ENCODE assay signal across 18 cellular contexts in genomic region chr10:129495697-129496096, GRCh38.
"Had no signal": no experiment of that assay in that cellular context is flagged by ENCODE, and none has a peak within 500 bp of the region (broad histone marks: within the 10 kb centered on the region; RNA-seq: fewer than 3 reads in every experiment).

No MANE protein-coding gene starts in this region.

- H3K4me2 ChIP-seq: hepatocyte had no signal

- DNase-seq: activated CD4-positive, alpha-beta T cell treated with anti-CD3 and anti-CD28 coated beads, Interleukin-2, amount 10 ng/mL, durations not matched to agents 24 days and 14 days; activated CD8-positive, alpha-beta T cell treated with anti-CD3 and anti-CD28 coated beads, Interleukin-2, amount 10 ng/mL, durations not matched to agents 7 days and 5 days; activated naive CD4-positive, alpha-beta T cell treated with Interleukin-2 at 50 U/mL for 16 hours; activated naive CD8-positive, alpha-beta T cell treated with anti-CD3 and anti-CD28 coated beads, Interleukin-2, amount 10 ng/mL, durations not matched to agents 7 days and 5 days; activated T-cell treated with anti-CD3 and anti-CD28 coated beads, Interleukin-2, amount 50 U/mL, for 24 hours; caudate nucleus; mammary epithelial cell; mucosa of descending colon; natural killer cell; nucleus accumbens; posterior cingulate gyrus; small intestine; stimulated activated CD4-positive, alpha-beta T cell treated with anti-CD3 and anti-CD28 coated beads, Interleukin-4, amount 100 ng/mL, for 4 hours; T1000 had no signal

- H2AFZ ChIP-seq: hepatocyte had no signal

- H3K27ac ChIP-seq: hepatocyte, thoracic aorta had no signal

- H3K36me3 ChIP-seq: thoracic aorta had no signal

- H3K4me3 ChIP-seq: hepatocyte, mucosa of descending colon, thoracic aorta had no signal

- ATAC-seq: activated CD8-positive, alpha-beta T cell treated with anti-CD3 and anti-CD28 coated beads, Interleukin-2, amount 10 ng/mL, durations not matched to agents 7 days and 5 days; left lobe of liver; mucosa of descending colon; natural killer cell; stimulated activated memory B cell treated with anti-CD40 and anti-IgM and Interleukin-4, amounts not matched to agents 10 μg/mL and 1 μg/mL and 100 μg/mL, for 72 hours had no signal

- H3K27me3 ChIP-seq: hepatocyte had no signal
